10 cellular contexts compared by ENCODE assay signal in genomic region chr1:152495066-152495675, GRCh38. TPM values are rescaled to one million over a fixed set of nuclear protein-coding genes. Genes with fewer than 3 reads are reported as not detected.
A peak's percentile ranks its signal among the peaks of the same experiment; 100 is the strongest.
DNase-seq lines count a peak whose midpoint lies in the region; ATAC-seq, FAIRE-seq and TF ChIP-seq lines count a peak whose summit lies in the region.
"Had no signal": no experiment of that assay in that cellular context is flagged by ENCODE, and none has a peak within 500 bp of the region (broad histone marks: within the 10 kb centered on the region; RNA-seq: fewer than 3 reads in every experiment).

No MANE protein-coding gene starts in this region.

- peak in 2 of 3 experiments; percentile 13 to 38 for DNase-seq in NCI-H1417 (lab: John Stamatoyannopoulos, UW)
- no peak for DNase-seq in NCI-H1417 treated with DMSO at 0.1 percent for 48 hours (lab: John Stamatoyannopoulos, UW)
- peak; percentile 3 to 78 for DNase-seq in HAP-1 (ENCODE audit: low spot score in 2 of 2)
- peak; percentile 46 to 68 for DNase-seq in SJCRH30
- DNase-seq in kidney: no peak
- no peak for DNase-seq in KG1 (lab: John Stamatoyannopoulos, UW)
- DNase-seq: midbrain; stimulated activated naive B cell treated with anti-CD40 and anti-IgM and Interleukin-4, amounts not matched to agents 10 μg/mL and 1 μg/mL and 100 μg/mL, for 72 hours had no signal

- intact Hi-C loops in kidney (cut with DNase I): no loop called here

- H3K4me3 ChIP-seq in HAP-1 (no peak overlapping the region), SJCRH30 (no peak overlapping the region), kidney (ENCODE audit: low read length in 2 of 2) (no peak overlapping the region)

- no peaks in the 10 kb centered on the region for H3K27me3 ChIP-seq in HAP-1 (ENCODE audit: low read depth)
- H3K27me3 ChIP-seq in SJCRH30: no peaks in the 10 kb centered on the region

- H3K27ac ChIP-seq in SJCRH30 (no peak overlapping the region), kidney (ENCODE audit: low read depth in 2 of 2, low read length in 2 of 2) (no peak overlapping the region)

- H3K9me3 ChIP-seq in HAP-1: no peaks in the 10 kb centered on the region
- no peaks in the 10 kb centered on the region for H3K9me3 ChIP-seq in SJCRH30 (replicated peaks)
- no peaks in the 10 kb centered on the region for H3K9me3 ChIP-seq in kidney (ENCODE audit: control insufficient read depth in 1 of 2, low read length in 2 of 2)

- ATAC-seq in GM21515 (IDR thresholded peaks at IDR 0.05; ENCODE audit: unreplicated experiment) (no peak), HG03108 (IDR thresholded peaks at IDR 0.05; ENCODE audit: unreplicated experiment) (no peak)
- ATAC-seq: stimulated activated naive B cell treated with anti-CD40 and anti-IgM and Interleukin-4, amounts not matched to agents 10 μg/mL and 1 μg/mL and 100 μg/mL, for 72 hours had no signal

- in situ Hi-C loops in HAP-1 (cut with MboI; ENCODE audit: low sequenced_read_pairs): no loop called here

- H3K36me3 ChIP-seq in HAP-1 (replicated peaks): no peaks in the 10 kb centered on the region
- no peaks in the 10 kb centered on the region for H3K36me3 ChIP-seq in SJCRH30
- no peaks in the 10 kb centered on the region for H3K36me3 ChIP-seq in kidney (ENCODE audit: control insufficient read depth in 1 of 2, insufficient read depth in 2 of 2, low read length in 2 of 2)

- H3K4me1 ChIP-seq in HAP-1: no peaks in the 10 kb centered on the region
- no peaks in the 10 kb centered on the region for H3K4me1 ChIP-seq in SJCRH30
- no peaks in the 10 kb centered on the region for H3K4me1 ChIP-seq in kidney (ENCODE audit: control insufficient read depth in 1 of 2, insufficient read depth in 1 of 2, low read depth in 1 of 2, low read length in 2 of 2)

- peak; percentile 25 for TF ChIP-seq CTCF in kidney (IDR thresholded peaks at IDR 0.05; ENCODE audit: borderline replicate concordance, extremely low read depth, insufficient read depth)

- no peak overlapping the region for H3K9ac ChIP-seq in kidney (ENCODE audit: low read length in 2 of 2)

- no peak for FAIRE-seq in kidney (lab: Jason Lieb, UNC)

RNA-seq across cellular contexts. Expression of gene LCE5A, which starts 15.4 kb away (rescaled TPM):
- total RNA-seq in SJCRH30 (2014; rRNA removed; shearing (Covaris generic)): not detected in 2 replicates
- total RNA-seq in kidney: not detected
- not detected for polyA plus RNA-seq in kidney (ENCODE audit: insufficient read depth, low read depth, low replicate concordance)

RNA-seq across cellular contexts. Expression of gene CRCT1, which starts 19.1 kb away (rescaled TPM):
- total RNA-seq in SJCRH30 (2014; rRNA removed; shearing (Covaris generic)): not detected in 2 replicates
- total RNA-seq in kidney: not detected
- polyA plus RNA-seq in kidney (ENCODE audit: insufficient read depth, low read depth, low replicate concordance): not detected

Comparison
In these comparisons a context has a peak if more than half of its experiments do, and no peak if none do; other contexts are left out.
1. DNase-seq: peak in NCI-H1417 (2 of 3), HAP-1 (2 of 2) and SJCRH30 (2 of 2); none in NCI-H1417 treated with DMSO at 0.1 percent for 48 hours (single experiment), kidney (single experiment) and KG1 (single experiment).